21 cellular contexts compared by ENCODE assay signal in genomic region chr16:83021049-83021448, GRCh38.
"Had no signal": no experiment of that assay in that cellular context is flagged by ENCODE, and none has a peak within 500 bp of the region (broad histone marks: within the 10 kb centered on the region; RNA-seq: fewer than 3 reads in every experiment).

No MANE protein-coding gene starts in this region.

- DNase-seq: MG63, NCI-H1092, NCI-H1105 treated with DMSO at 0.1 percent for 48 hours, NCI-H1417 treated with DMSO at 0.1 percent for 48 hours, NCI-H146, NCI-H1694 treated with DMSO at 0.1 percent for 48 hours, NCI-H1930, NCI-H2081, NCI-H2107, NCI-H2227 treated with DMSO at 0.1 percent for 48 hours, NCI-H524, NCI-H526 treated with DMSO at 0.1 percent for 48 hours, NCI-H748 treated with DMSO at 0.1 percent for 48 hours, PC-3, SHP77 had no signal

- H3K36me3 ChIP-seq: MG63 had no signal

- H3K27me3 Mint-ChIP-seq: IgD-negative memory B cell had no signal

- ATAC-seq: K562, Panc1, PC-3, SK-N-SH treated with all-trans-retinoic acid at 6 μM for 48 hours had no signal

- H3K4me3 ChIP-seq: K562, MG63 had no signal

- H3K4me1 Mint-ChIP-seq: IgD-negative memory B cell had no signal

- H3K9me3 ChIP-seq: MG63 had no signal

- H3K36me3 Mint-ChIP-seq: IgD-negative memory B cell had no signal

- H3K27ac Mint-ChIP-seq: IgD-negative memory B cell had no signal

- H3K4me3 Mint-ChIP-seq: IgD-negative memory B cell had no signal

- H3K27ac ChIP-seq: HL-60, RWPE1 had no signal

- H3K27me3 ChIP-seq: MG63 had no signal
